ENCODE assay signal across 19 cellular contexts in the genomic region with DNA sequence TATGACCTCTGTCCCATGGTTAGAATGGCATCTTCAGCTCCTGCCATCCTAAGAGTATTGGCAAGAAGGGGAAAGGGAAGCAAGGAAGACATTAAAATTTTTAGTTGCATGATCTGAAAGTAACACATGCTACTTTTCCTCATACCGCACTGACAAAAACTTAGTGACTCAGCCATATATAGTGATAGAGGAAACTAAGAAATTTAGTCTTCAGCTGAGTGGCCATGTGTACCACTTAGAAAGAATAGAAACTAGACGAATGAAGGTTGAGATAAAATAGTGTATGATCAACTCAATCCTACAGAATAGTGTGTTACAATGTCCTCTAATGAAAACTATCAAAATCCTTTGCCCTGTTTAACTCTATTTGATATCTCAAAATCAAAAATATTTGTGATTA.
"Had no signal": no experiment of that assay in that cellular context is flagged by ENCODE, and none has a peak within 500 bp of the region (broad histone marks: within the 10 kb centered on the region; RNA-seq: fewer than 3 reads in every experiment).

No MANE protein-coding gene starts in this region.

- H3K4me3 Mint-ChIP-seq: activated CD8-positive, alpha-beta T cell treated with anti-CD3 and anti-CD28 coated beads, Interleukin-2, amount 10 ng/mL, durations not matched to agents 7 days and 5 days; activated naive CD8-positive, alpha-beta T cell; natural killer cell treated with Interleukin-12 subunit alpha and Interleukin-12 subunit beta and Interleukin-15 and Interleukin-18, amount 100 ng/mL, for 72 hours had no signal

- ATAC-seq: activated CD8-positive, alpha-beta T cell treated with anti-CD3 and anti-CD28 coated beads, Interleukin-2, amount 10 ng/mL, durations not matched to agents 7 days and 5 days; left ventricle myocardium superior had no signal

- H3K27ac Mint-ChIP-seq: activated CD8-positive, alpha-beta T cell treated with anti-CD3 and anti-CD28 coated beads, Interleukin-2, amount 10 ng/mL, durations not matched to agents 7 days and 5 days; activated naive CD8-positive, alpha-beta T cell; natural killer cell treated with Interleukin-12 subunit alpha and Interleukin-12 subunit beta and Interleukin-15 and Interleukin-18, amount 100 ng/mL, for 72 hours had no signal

- DNase-seq: activated CD4-positive, alpha-beta T cell treated with anti-CD3 and anti-CD28 coated beads for 48 hours; activated CD8-positive, alpha-beta memory T cell treated with anti-CD3 and anti-CD28 coated beads, Interleukin-2, amount 50 U/mL, for 4 hours; activated CD8-positive, alpha-beta T cell treated with anti-CD3 and anti-CD28 coated beads, Interleukin-2, amount 10 ng/mL, durations not matched to agents 7 days and 5 days; activated gamma-delta T cell treated with Interleukin-2 at 50 U/mL for 16 hours; activated T-cell treated with anti-CD3 and anti-CD28 coated beads, Interleukin-2, amount 50 U/mL, for 48 hours; amniotic stem cell; caudate nucleus; kidney; left ventricle myocardium superior; mesenchymal stem cell; nucleus accumbens; posterior cingulate gyrus; stimulated activated CD4-positive, alpha-beta T cell treated with anti-CD3 and anti-CD28 coated beads, Interleukin-2, amount 100 ng/mL, for 48 hours; stimulated activated naive CD4-positive, alpha-beta T cell; substantia nigra had no signal

- H3K36me3 ChIP-seq: esophagus muscularis mucosa had no signal

- H3K27me3 ChIP-seq: esophagus muscularis mucosa, hepatocyte had no signal

- H2AFZ ChIP-seq: hepatocyte had no signal

- H3K4me2 ChIP-seq: hepatocyte had no signal

- H3K27me3 Mint-ChIP-seq: activated naive CD8-positive, alpha-beta T cell; natural killer cell treated with Interleukin-12 subunit alpha and Interleukin-12 subunit beta and Interleukin-15 and Interleukin-18, amount 100 ng/mL, for 72 hours had no signal

- H3K9me3 Mint-ChIP-seq: natural killer cell treated with Interleukin-12 subunit alpha and Interleukin-12 subunit beta and Interleukin-15 and Interleukin-18, amount 100 ng/mL, for 72 hours had no signal

- H3K9me3 ChIP-seq: esophagus muscularis mucosa had no signal

- H3K4me3 ChIP-seq: esophagus muscularis mucosa, hepatocyte had no signal

- H3K27ac ChIP-seq: esophagus muscularis mucosa had no signal
